In the genomic region with DNA sequence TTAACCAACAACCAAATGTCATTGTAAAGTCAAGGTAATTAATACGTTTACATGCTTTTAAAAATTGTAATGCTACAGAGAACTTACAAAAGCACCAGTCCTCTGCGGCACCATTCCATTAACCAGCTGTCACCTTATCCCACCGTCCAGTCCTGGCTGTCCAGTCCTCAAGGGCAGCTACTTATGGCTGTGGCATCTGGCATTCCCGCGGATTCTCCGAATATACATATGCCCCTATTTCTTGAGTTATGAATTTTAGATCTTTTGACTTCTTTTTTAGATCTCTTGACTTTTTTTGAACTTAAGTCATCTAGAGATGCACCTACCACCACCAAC, we compare ENCODE assay signal across 8 cellular contexts. TPM values are rescaled to one million over a fixed set of nuclear protein-coding genes. Genes with fewer than 3 reads are reported as not detected.
DNase-seq lines count a peak whose midpoint lies in the region; FAIRE-seq and TF ChIP-seq lines count a peak whose summit lies in the region.

No MANE protein-coding gene starts in this region.

- no peak for FAIRE-seq in H1 (lab: Jason Lieb, UNC)
- FAIRE-seq in frontal cortex (lab: Jason Lieb, UNC): no peak

- H2AFZ ChIP-seq in Karpas-422 (ENCODE audit: low read length) (no peak overlapping the region), H1 (ENCODE audit: low read length) (peak overlapping the region; percentile 88)

- no peak overlapping the region for H4K91ac ChIP-seq in H1 (replicated peaks; ENCODE audit: insufficient read length, low read length)

- H3K4me1 ChIP-seq in BLaER1 (peaks cover 22% of the 10 kb centered on the region), Karpas-422 (ENCODE audit: low read length) (peaks cover 75% of the 10 kb centered on the region), H1 (replicated peaks in 1 of 4; ENCODE audit: control insufficient read depth in 3 of 4, insufficient read depth in 4 of 4, low read length in 3 of 4) (peaks cover 0 to 8% (median 0%) of the 10 kb centered on the region in 4 experiments; a peak in 4 of 7 replicates)

- no peak overlapping the region for H2AK5ac ChIP-seq in H1 (ENCODE audit: low read depth, low read length)

- peak overlapping the region; percentile 77 for H3K4me3 Mint-ChIP-seq in nephron progenitor cell

- H3K9me3 ChIP-seq in BLaER1 (no peaks in the 10 kb centered on the region), Karpas-422 (ENCODE audit: low read length) (no peaks in the 10 kb centered on the region), H1 (ENCODE audit: insufficient read depth in 2 of 2, low read depth in 1 of 2, low read length in 1 of 2) (no peaks in the 10 kb centered on the region)

- peaks cover 3% of the 10 kb centered on the region for H3K79me1 ChIP-seq in H1 (ENCODE audit: low read depth, low read length)

- H2BK5ac ChIP-seq in H1 (ENCODE audit: low read depth, low read length): no peak overlapping the region

- no peaks in the 10 kb centered on the region for H3K36me3 ChIP-seq in BLaER1
- H3K36me3 ChIP-seq in Karpas-422 (ENCODE audit: insufficient read depth, low read length): no peaks in the 10 kb centered on the region
- H3K36me3 ChIP-seq in H1 (ENCODE audit: control insufficient read depth in 2 of 4, insufficient read depth in 4 of 4, low read length in 3 of 4): no peaks in the 10 kb centered on the region

- H3K9me3 Mint-ChIP-seq in nephron progenitor cell: no peaks in the 10 kb centered on the region

- TF ChIP-seq RAD21 in H1 (IDR thresholded peaks at IDR 0.05 in 1 of 2, conservative IDR thresholded peaks at IDR 0.05 in 1 of 2; ENCODE audit: low read depth in 2 of 2, low read length in 2 of 2): no peak

- peak; percentile 56 for DNase-seq in Karpas-422
- no peak for DNase-seq in H1 (ENCODE audit: low read depth in 1 of 2, low spot score in 2 of 2)
- DNase-seq in nephron progenitor cell: no peak
- no peak for DNase-seq in frontal cortex (ENCODE audit: low spot score in 2 of 2)
- DNase-seq in stimulated activated CD4-positive, alpha-beta T cell treated with anti-CD3 and anti-CD28 coated beads, Interleukin-2, amount 100 ng/mL, for 48 hours: no peak
- no peak for DNase-seq in NCI-H1092 (lab: John Stamatoyannopoulos, UW)
- DNase-seq in DMS114 treated with DMSO at 0.1 percent for 48 hours (lab: John Stamatoyannopoulos, UW; ENCODE audit: unreplicated experiment): no peak

- peaks cover 43% of the 10 kb centered on the region for H3K27me3 Mint-ChIP-seq in nephron progenitor cell (ENCODE audit: low read depth, poor library complexity)

- H3K23me2 ChIP-seq in H1 (ENCODE audit: low read depth, low read length): peaks cover 7% of the 10 kb centered on the region; the same call in 1 of the 2 replicates

- H3K4me3 ChIP-seq in BLaER1: peak overlapping the region; percentile 82
- peak overlapping the region; percentile 71 for H3K4me3 ChIP-seq in Karpas-422 (ENCODE audit: low read length)
- H3K4me3 ChIP-seq in H1 (ENCODE audit: extremely low read depth in 1 of 4, insufficient read depth in 2 of 4, low read depth in 3 of 4, low read length in 4 of 4): peak overlapping the region; percentile 30 to 89 (median 46); a peak in 7 of 8 replicates

- H3K4me2 ChIP-seq in BLaER1: peak overlapping the region; percentile 93
- H3K4me2 ChIP-seq in Karpas-422 (ENCODE audit: low read depth, low read length, poor library complexity, severe bottlenecking): peak overlapping the region; percentile 82
- peak overlapping the region; percentile 62 to 71 for H3K4me2 ChIP-seq in H1 (ENCODE audit: insufficient read depth in 1 of 2, low read depth in 2 of 2, low read length in 2 of 2)

- H4K20me1 ChIP-seq in BLaER1 (peaks cover 35% of the 10 kb centered on the region), Karpas-422 (ENCODE audit: insufficient read depth, low read depth, low read length) (no peaks in the 10 kb centered on the region; the same call in 1 of the 2 replicates), H1 (replicated peaks in 1 of 2; ENCODE audit: control insufficient read depth in 1 of 2, insufficient read depth in 2 of 2, low read length in 2 of 2) (no peaks in the 10 kb centered on the region)

- H3K14ac ChIP-seq in H1 (ENCODE audit: insufficient read length): no peak overlapping the region

- H3K23ac ChIP-seq in H1 (ENCODE audit: insufficient read length): no peak overlapping the region

- no peak overlapping the region for H2BK12ac ChIP-seq in H1 (ENCODE audit: low read depth, low read length)

- no peaks in the 10 kb centered on the region for H3K9me2 ChIP-seq in Karpas-422 (replicated peaks; ENCODE audit: insufficient read depth, low read length)

- H3K18ac ChIP-seq in H1 (ENCODE audit: extremely low read depth, low read length): no peak overlapping the region

- no peak overlapping the region for H3K9ac ChIP-seq in BLaER1
- peak overlapping the region; percentile 90 for H3K9ac ChIP-seq in Karpas-422 (ENCODE audit: low read length)
- H3K9ac ChIP-seq in H1 (replicated peaks in 1 of 4; ENCODE audit: extremely low read depth in 1 of 4, low read depth in 3 of 4, low read length in 3 of 4): no peak overlapping the region

- TF ChIP-seq POLR2A in H1 (IDR thresholded peaks at IDR 0.05; ENCODE audit: control extremely low read depth in 1 of 2, low read depth in 2 of 2, low read length in 2 of 2): no peak

- H3K27me3 ChIP-seq in BLaER1: no peaks in the 10 kb centered on the region
- H3K27me3 ChIP-seq in Karpas-422 (ENCODE audit: low read length): no peaks in the 10 kb centered on the region
- H3K27me3 ChIP-seq in H1 (replicated peaks in 1 of 4; ENCODE audit: control insufficient read depth in 3 of 4, extremely low read depth in 1 of 4, insufficient read depth in 3 of 4, low read length in 3 of 4): peaks cover 0 to 8% (median 5%) of the 10 kb centered on the region in 4 experiments; a peak in 5 of 7 replicates

- no peak for TF ChIP-seq EP300 in H1 (IDR thresholded peaks at IDR 0.05; ENCODE audit: borderline replicate concordance in 1 of 2, low read depth in 2 of 2, low read length in 2 of 2)

- 19% methylated on average over 6 of the region's 6 CpGs; no CpG with 5 or more reads in 1 of the 2 experiments for WGBS in H1 (ENCODE audit: extremely low coverage in 1 of 2, insufficient coverage in 1 of 2, insufficient read length in 1 of 2, insufficient replicate concordance in 2 of 2, low coverage in 1 of 2, low lambda C conversion rate in 2 of 2, missing lambda C conversion rate in 1 of 2), 2 experiments

- no peak overlapping the region for H4K5ac ChIP-seq in H1 (ENCODE audit: insufficient read length, low read depth, low read length)

- no peak overlapping the region for H3K27ac Mint-ChIP-seq in nephron progenitor cell

- H3K27ac ChIP-seq in BLaER1 (no peak overlapping the region), Karpas-422 (ENCODE audit: low read length) (peak overlapping the region; percentile 98), H1 (ENCODE audit: low read depth, low read length) (no peak overlapping the region)

- POLR2A ChIA-PET in H1 (lab: Charles Lee; ENCODE audit: partially characterized antibody): no interaction called here

- CTCF ChIA-PET in H1 (lab: Charles Lee; ENCODE audit: partially characterized antibody): interaction anchor here (1.3 kb wide), 1 partner anchor 144 kb away, joined by 5 read pairs; no protein-coding TSS in a partner anchor

- no peak overlapping the region for H2BK15ac ChIP-seq in H1 (ENCODE audit: low read length)

- no peak overlapping the region for H2BK120ac ChIP-seq in H1 (replicated peaks; ENCODE audit: low read depth, low read length)

- no peaks in the 10 kb centered on the region for H3K36me3 Mint-ChIP-seq in nephron progenitor cell (ENCODE audit: low read depth)

- H4K8ac ChIP-seq in H1 (ENCODE audit: extremely low read depth, insufficient read depth, low read length): no peak overlapping the region

- TF ChIP-seq CTCF in H1 (IDR thresholded peaks at IDR 0.05; ENCODE audit: control extremely low read depth in 1 of 3, insufficient read depth in 1 of 3, low read depth in 1 of 3, low read length in 3 of 3) (no peak), nephron progenitor cell (IDR thresholded peaks at IDR 0.05) (no peak)

- no peak overlapping the region for H3K56ac ChIP-seq in H1 (replicated peaks; ENCODE audit: insufficient read length, low read depth, low read length)

- no peak overlapping the region for H2BK20ac ChIP-seq in H1 (ENCODE audit: low read length)

- peaks cover 17% of the 10 kb centered on the region for H3K4me1 Mint-ChIP-seq in nephron progenitor cell

- H3K4ac ChIP-seq in H1 (replicated peaks; ENCODE audit: insufficient read length, low read depth, low read length): no peak overlapping the region

- H3K79me2 ChIP-seq in Karpas-422 (ENCODE audit: low read length): peaks cover 53% of the 10 kb centered on the region
- H3K79me2 ChIP-seq in H1 (ENCODE audit: control insufficient read depth in 1 of 2, insufficient read depth in 2 of 2, low read length in 2 of 2): peaks cover 0 to 3% of the 10 kb centered on the region in 2 experiments; a peak in 1 of 4 replicates

RNA-seq across cellular contexts. Expression of gene POMGNT2, which starts 0.4 kb away (rescaled TPM):
- total RNA-seq in Karpas-422 (2014; rRNA removed; shearing (Covaris generic); ENCODE audit: low replicate concordance): 59.3 and 70.7 TPM in 2 replicates
- 13.6 and 15.6 TPM in 2 replicates for total RNA-seq in H1 (2021; fragmentation: NEBNext Ultra II Directional; extraction: Animal tissue kit (Norgen Biotek cat#: 25700))
- 35.7 and 40.1 TPM in 2 replicates for polyA plus RNA-seq in H1 (2011; rRNA removed)
- 22.8 TPM for polyA plus RNA-seq in H1 (2011; cell fraction: cytosol; rRNA removed)
- 26.6 TPM for polyA plus RNA-seq in H1 (2011; cell fraction: nucleus; rRNA removed)
- 10.8 to 18.8 TPM (median 17.0 TPM) in 4 replicates for polyA plus RNA-seq in H1 (2012, experiment 1 of 2)
- 17.7 TPM for polyA plus RNA-seq in H1 (2012, experiment 2 of 2)
- 17.7 TPM for polyA plus RNA-seq in H1 (2013, experiment 1 of 2)
- 19.1 TPM for polyA plus RNA-seq in H1 (2013, experiment 2 of 2)
- 17.0 and 17.2 TPM in 2 replicates for polyA minus RNA-seq in H1 (2011; rRNA and poly(A)+ RNA removed)
- 9.2 TPM for polyA minus RNA-seq in H1 (2011; cell fraction: cytosol; rRNA and poly(A)+ RNA removed)
- polyA minus RNA-seq in H1 (2011; cell fraction: nucleus; rRNA and poly(A)+ RNA removed): 8.1 TPM
- total RNA-seq in frontal cortex: 18.8 TPM
